8 cellular contexts compared by ENCODE assay signal in genomic region chr11:4181780-4182721, GRCh38.
DNase-seq lines count a peak whose midpoint lies in the region; ATAC-seq and TF ChIP-seq lines count a peak whose summit lies in the region.

No MANE protein-coding gene starts in this region.

- TF ChIP-seq CTCF in epithelial cell of proximal tubule (conservative IDR thresholded peaks at IDR 0.05; ENCODE audit: low read depth, low read length), result peak; percentile 83

- H3K4me1 Mint-ChIP-seq in natural killer cell treated with Interleukin-12 subunit alpha and Interleukin-12 subunit beta and Interleukin-15 and Interleukin-18, amount 100 ng/mL, for 72 hours (ENCODE audit: low read depth in 2 of 2), result peaks cover 11 to 16% of the 10 kb centered on the region in 2 donors

- H3K27ac Mint-ChIP-seq in natural killer cell treated with Interleukin-12 subunit alpha and Interleukin-12 subunit beta and Interleukin-15 and Interleukin-18, amount 100 ng/mL, for 72 hours, result no peak overlapping the region

- H3K4me3 ChIP-seq in epithelial cell of proximal tubule (ENCODE audit: low read depth, low read length), result no peak overlapping the region

- ATAC-seq in GM21825 (IDR thresholded peaks at IDR 0.05; ENCODE audit: unreplicated experiment) (peak; percentile 71), HG03469 (IDR thresholded peaks at IDR 0.05; ENCODE audit: unreplicated experiment) (no peak)
- peak; percentile 64 to 69 for ATAC-seq in natural killer cell treated with Interleukin-12 subunit alpha and Interleukin-12 subunit beta and Interleukin-15 and Interleukin-18, amount 100 ng/mL, for 72 hours

- peak; percentile 61 for DNase-seq in activated CD8-positive, alpha-beta memory T cell treated with anti-CD3 and anti-CD28 coated beads for 24 hours
- no peak for DNase-seq in activated CD8-positive, alpha-beta memory T cell treated with anti-CD3 and anti-CD28 coated beads, Interleukin-2, amount 50 U/mL, for 4 hours
- DNase-seq in LHCN-M2 (ENCODE audit: low read depth) (peak; percentile 34), SW 1271 (lab: John Stamatoyannopoulos, UW) (peak; percentile 48 to 49), epithelial cell of proximal tubule (ENCODE audit: low read depth) (peak; percentile 4)
- DNase-seq in natural killer cell treated with Interleukin-12 subunit alpha and Interleukin-12 subunit beta and Interleukin-15 and Interleukin-18, amount 100 ng/mL, for 72 hours (ENCODE audit: low spot score), result no peak

- H3K9me3 Mint-ChIP-seq in natural killer cell treated with Interleukin-12 subunit alpha and Interleukin-12 subunit beta and Interleukin-15 and Interleukin-18, amount 100 ng/mL, for 72 hours, result no peaks in the 10 kb centered on the region

- no peaks in the 10 kb centered on the region for H3K36me3 Mint-ChIP-seq in natural killer cell treated with Interleukin-12 subunit alpha and Interleukin-12 subunit beta and Interleukin-15 and Interleukin-18, amount 100 ng/mL, for 72 hours

- no peak overlapping the region for H3K4me3 Mint-ChIP-seq in natural killer cell treated with Interleukin-12 subunit alpha and Interleukin-12 subunit beta and Interleukin-15 and Interleukin-18, amount 100 ng/mL, for 72 hours

- H3K27me3 Mint-ChIP-seq in natural killer cell treated with Interleukin-12 subunit alpha and Interleukin-12 subunit beta and Interleukin-15 and Interleukin-18, amount 100 ng/mL, for 72 hours, result peaks cover 0 to 4% of the 10 kb centered on the region in 2 donors

Comparison
In these comparisons a context has a peak if more than half of its experiments do, and no peak if none do; other contexts are left out.
1. DNase-seq: peak in activated CD8-positive, alpha-beta memory T cell treated with anti-CD3 and anti-CD28 coated beads for 24 hours (single experiment), LHCN-M2 (single experiment), SW 1271 (2 of 2) and epithelial cell of proximal tubule (single experiment); none in activated CD8-positive, alpha-beta memory T cell treated with anti-CD3 and anti-CD28 coated beads, Interleukin-2, amount 50 U/mL, for 4 hours (single experiment) and natural killer cell treated with Interleukin-12 subunit alpha and Interleukin-12 subunit beta and Interleukin-15 and Interleukin-18, amount 100 ng/mL, for 72 hours (single experiment).